In the genomic region with DNA sequence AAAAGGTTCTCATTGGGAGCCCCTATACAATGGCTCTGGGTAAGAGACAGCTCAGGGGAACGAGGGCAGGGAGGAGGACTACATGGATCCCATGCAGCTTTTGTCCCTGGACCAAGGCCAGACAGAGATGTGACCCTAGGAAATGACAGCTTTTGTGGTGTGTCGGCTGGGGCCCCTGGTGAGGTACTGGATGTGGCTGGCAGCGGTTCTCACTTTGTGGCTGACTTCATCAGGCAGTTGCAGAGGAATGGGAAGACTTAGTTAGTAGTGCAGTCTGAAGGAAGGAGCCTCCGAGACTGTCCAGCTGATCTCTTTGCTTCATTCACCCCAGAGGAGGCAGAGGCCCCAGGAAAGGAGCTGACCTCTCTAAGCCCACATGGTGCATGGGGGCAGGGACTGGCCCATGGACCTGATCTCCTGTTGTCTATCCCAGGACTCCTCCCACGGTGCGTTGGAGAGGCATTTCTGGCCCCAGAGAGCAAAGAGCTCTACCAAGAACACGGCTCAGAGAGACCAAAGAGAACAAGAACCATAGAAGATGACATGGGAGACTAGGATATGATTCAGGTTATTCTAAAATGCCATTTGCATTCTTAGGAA, we compare ENCODE assay signal across 19 cellular contexts.
"Had no signal": no experiment of that assay in that cellular context is flagged by ENCODE, and none has a peak within 500 bp of the region (broad histone marks: within the 10 kb centered on the region; RNA-seq: fewer than 3 reads in every experiment).

No MANE protein-coding gene starts in this region.

- H3K36me3 ChIP-seq: esophagus squamous epithelium, ovary, sigmoid colon, spleen, stomach, upper lobe of left lung had no signal

- H3K9me3 Mint-ChIP-seq: activated T-helper 1 cell treated with anti-CD3 and anti-CD28 coated beads, Interleukin-12 subunit alpha, Interleukin-12 subunit beta, Interleukin-2, Interleukin-4 antibody, amounts not matched to agents 30 ng/mL and 10 ng/mL and 1 ng/mL, durations not matched to agents 14 hours and 24 hours and 36 hours; T-helper 2 cell treated with Interferon-gamma antibody and Interleukin-4, amounts not matched to agents 5 μg/mL and 100 μg/mL, for 36 hours had no signal

- H3K27ac Mint-ChIP-seq: activated naive CD8-positive, alpha-beta T cell treated with anti-CD3 and anti-CD28 coated beads, Interleukin-2, amount 10 ng/mL, durations not matched to agents 7 days and 5 days; activated T-helper 1 cell treated with anti-CD3 and anti-CD28 coated beads, Interleukin-12 subunit alpha, Interleukin-12 subunit beta, Interleukin-2, Interleukin-4 antibody, amounts not matched to agents 30 ng/mL and 10 ng/mL and 1 ng/mL, durations not matched to agents 14 hours and 24 hours and 36 hours; nephron; T-helper 2 cell treated with Interferon-gamma antibody and Interleukin-4, amounts not matched to agents 5 μg/mL and 100 μg/mL, for 36 hours had no signal

- DNase-seq: activated CD4-positive, CD25-positive, alpha-beta regulatory T cell treated with anti-CD3 and anti-CD28 coated beads, Interleukin-2, amount 50 U/mL, for 72 hours; activated naive CD4-positive, alpha-beta T cell; activated naive CD8-positive, alpha-beta T cell treated with anti-CD3 and anti-CD28 coated beads, Interleukin-2, amount 10 ng/mL, durations not matched to agents 7 days and 5 days; anterior cingulate cortex; cerebellar nuclear complex; effector CD8-positive, alpha-beta T cell; esophagus squamous epithelium; hippocampal formation; left ventricle myocardium superior; mesenchymal stem cell; ovary; sigmoid colon; spleen; stomach; testis; upper lobe of left lung had no signal

- H3K27me3 ChIP-seq: ovary, sigmoid colon, spleen, stomach, testis, upper lobe of left lung had no signal

- ATAC-seq: left ventricle myocardium superior had no signal

- H3K36me3 Mint-ChIP-seq: activated naive CD8-positive, alpha-beta T cell treated with anti-CD3 and anti-CD28 coated beads, Interleukin-2, amount 10 ng/mL, durations not matched to agents 7 days and 5 days had no signal

- H3K4me3 Mint-ChIP-seq: activated naive CD8-positive, alpha-beta T cell treated with anti-CD3 and anti-CD28 coated beads, Interleukin-2, amount 10 ng/mL, durations not matched to agents 7 days and 5 days; activated T-helper 1 cell treated with anti-CD3 and anti-CD28 coated beads, Interleukin-12 subunit alpha, Interleukin-12 subunit beta, Interleukin-2, Interleukin-4 antibody, amounts not matched to agents 30 ng/mL and 10 ng/mL and 1 ng/mL, durations not matched to agents 14 hours and 24 hours and 36 hours; nephron; T-helper 2 cell treated with Interferon-gamma antibody and Interleukin-4, amounts not matched to agents 5 μg/mL and 100 μg/mL, for 36 hours had no signal

- H3K27ac ChIP-seq: esophagus squamous epithelium, ovary, sigmoid colon, spleen, stomach, testis, upper lobe of left lung had no signal

- H3K4me3 ChIP-seq: esophagus squamous epithelium, ovary, sigmoid colon, spleen, stomach, testis, upper lobe of left lung had no signal

- H3K4me1 ChIP-seq: esophagus squamous epithelium, upper lobe of left lung had no signal

- H3K9me3 ChIP-seq: esophagus squamous epithelium, ovary, sigmoid colon, spleen, stomach, testis, upper lobe of left lung had no signal
